13 cellular contexts compared by ENCODE assay signal in genomic region chr7:771241-772004, GRCh38. TPM values are rescaled to one million over a fixed set of nuclear protein-coding genes. Genes with fewer than 3 reads are reported as not detected.
DNase-seq lines count a peak whose midpoint lies in the region; ATAC-seq and TF ChIP-seq lines count a peak whose summit lies in the region.
"Had no signal": no experiment of that assay in that cellular context is flagged by ENCODE, and none has a peak within 500 bp of the region (broad histone marks: within the 10 kb centered on the region; RNA-seq: fewer than 3 reads in every experiment).

No MANE protein-coding gene starts in this region.

- H3K79me1 ChIP-seq in H9 (ENCODE audit: insufficient read depth, low read depth, low read length, poor library complexity, severe bottlenecking) = no peaks in the 10 kb centered on the region

- in situ Hi-C loops in brain microvascular endothelial cell (cut with HindIII; ENCODE audit: low pct_ligation_motif_present, low sequenced_read_pairs) (no loop called here), ACHN (cut with HindIII; ENCODE audit: low pct_ligation_motif_present, low pct_unique_long_range_greater_than_20kb, low sequenced_read_pairs) (no loop called here)

- no peak overlapping the region for H3K23ac ChIP-seq in H9 (ENCODE audit: insufficient read length, low read depth, low read length)

- H3K27me3 Mint-ChIP-seq in H9 (ENCODE audit: low read depth) = no peaks in the 10 kb centered on the region

- H4K91ac ChIP-seq in H9 (ENCODE audit: insufficient read length, low read depth, low read length) = no peak overlapping the region

- no peak overlapping the region for H3K27ac Mint-ChIP-seq in H9
- H3K27ac Mint-ChIP-seq: endodermal cell had no signal

- no peak overlapping the region for H3K9ac ChIP-seq in H9 (ENCODE audit: extremely low read depth, insufficient read length, low read length)

- no peak overlapping the region for H3K4me3 Mint-ChIP-seq in H9
- H3K4me3 Mint-ChIP-seq: endodermal cell had no signal

- no peak overlapping the region for H3K4me2 ChIP-seq in H9 (ENCODE audit: insufficient read depth, insufficient read length, low read length)

- no peak overlapping the region for H3K4ac ChIP-seq in H9 (ENCODE audit: low read depth, low read length)

- peaks cover 18 to 36% (median 30%) of the 10 kb centered on the region in 3 experiments for H3K36me3 Mint-ChIP-seq in H9 (ENCODE audit: insufficient read depth in 1 of 3, low read depth in 3 of 3)

- H4K5ac ChIP-seq in H9 (ENCODE audit: insufficient read length, low read depth, low read length) = no peak overlapping the region

- no peak overlapping the region for H4K8ac ChIP-seq in H9 (replicated peaks; ENCODE audit: insufficient read length, low read depth, low read length)

- TF ChIP-seq CTCF in brain microvascular endothelial cell (IDR thresholded peaks at IDR 0.05; ENCODE audit: low read depth, low read length, missing control alignments) (no peak), H9 (conservative IDR thresholded peaks at IDR 0.05) (no peak)

- peak; percentile 71 to 84 for ATAC-seq in right cardiac atrium

- no peaks in the 10 kb centered on the region for H3K23me2 ChIP-seq in H9 (ENCODE audit: insufficient read length, low read depth, low read length, poor library complexity, severe bottlenecking)

- H2BK15ac ChIP-seq in H9 (ENCODE audit: low read depth, low read length) = no peak overlapping the region; the same call in 1 of the 2 replicates

- H2BK20ac ChIP-seq in H9 (ENCODE audit: low read depth, low read length, poor library complexity, severe bottlenecking) = no peak overlapping the region

- H2BK120ac ChIP-seq in H9 (ENCODE audit: low read depth, low read length, poor library complexity, severe bottlenecking) = no peak overlapping the region

- no peak overlapping the region for H3K27ac ChIP-seq in brain microvascular endothelial cell
- peak overlapping the region; percentile 84 for H3K27ac ChIP-seq in right cardiac atrium (ENCODE audit: low read length)
- H3K27ac ChIP-seq in H9 (ENCODE audit: insufficient read length, low read depth, low read length) = no peak overlapping the region

- peaks cover 11% of the 10 kb centered on the region for H3K36me3 ChIP-seq in brain microvascular endothelial cell (replicated peaks)

- H3K4me3 ChIP-seq in brain microvascular endothelial cell (ENCODE audit: low read depth, low read length) = no peak overlapping the region
- H3K4me3 ChIP-seq in right cardiac atrium (ENCODE audit: low read length) = no peak overlapping the region

- 15% methylated on average over 24 of the region's 24 CpGs for WGBS in right cardiac atrium
- WGBS in H9 (ENCODE audit: extremely low coverage, insufficient read length, low lambda C conversion rate) = no CpG with 5 or more reads among the region's 24 CpGs

- DNase-seq in AG08395 (ENCODE audit: low spot score) (peak; percentile 44), brain microvascular endothelial cell (peak; percentile 28), right cardiac atrium (peak; percentile 82 to 90 (median 90)), posterior vena cava (ENCODE audit: low spot score) (peak; percentile 90), H9 (no peak), NCI-H345 (lab: John Stamatoyannopoulos, UW) (no peak), ACHN (no peak), GM03348 (ENCODE audit: low spot score) (no peak)
- DNase-seq: activated CD4-positive, CD25-positive, alpha-beta regulatory T cell; endodermal cell; NCI-H2081; RPMI8226; stimulated activated CD4-positive, alpha-beta T cell treated with anti-CD3 and anti-CD28 coated beads, Interleukin-4, amount 100 ng/mL, for 1 hour had no signal

- intact Hi-C loops in right cardiac atrium (cut with DNase I) (loop anchor here in 1 of 4 donors (5.0 kb wide), 1 partner anchor 449 kb away; no protein-coding TSS in a partner anchor), posterior vena cava (cut with DNase I) (loop anchor here in 1 of 2 donors (5.0 kb wide), 1 partner anchor 254 kb away; the partner anchor contains the start of gene PDGFA)

- no peak overlapping the region for H3T11ph ChIP-seq in H9 (ENCODE audit: low read length)

- H3K18ac ChIP-seq in H9 (ENCODE audit: insufficient read length, low read depth, low read length) = no peak overlapping the region

- H2BK12ac ChIP-seq in H9 (ENCODE audit: insufficient read length, low read depth, low read length) = no peak overlapping the region

- H3K9me3 Mint-ChIP-seq in H9 = no peaks in the 10 kb centered on the region; a peak in 1 of 5 replicates
- H3K9me3 Mint-ChIP-seq: endodermal cell had no signal

- H3K4me1 ChIP-seq in right cardiac atrium (ENCODE audit: control insufficient read depth, insufficient read depth, low read length) = peaks cover 6% of the 10 kb centered on the region
- H3K4me1 ChIP-seq in H9 (ENCODE audit: insufficient read depth, low read length) = no peaks in the 10 kb centered on the region

- H3K9me3 ChIP-seq in right cardiac atrium (ENCODE audit: control insufficient read depth, low read length) (no peaks in the 10 kb centered on the region), H9 (ENCODE audit: control insufficient read depth, low read depth, low read length) (no peaks in the 10 kb centered on the region)

- H4K20me1 ChIP-seq in H9 (ENCODE audit: control insufficient read depth, insufficient read depth, insufficient read length) = no peaks in the 10 kb centered on the region

- H3K27me3 ChIP-seq in brain microvascular endothelial cell (replicated peaks) = no peaks in the 10 kb centered on the region
- H3K27me3 ChIP-seq in right cardiac atrium (ENCODE audit: control insufficient read depth, insufficient read depth) = no peaks in the 10 kb centered on the region
- H3K27me3 ChIP-seq in H9 (ENCODE audit: insufficient read depth, low read length) = no peaks in the 10 kb centered on the region

- H3K79me2 ChIP-seq in H9 (ENCODE audit: insufficient read depth, low read length) = no peaks in the 10 kb centered on the region

- no peak overlapping the region for H3K14ac ChIP-seq in H9 (ENCODE audit: insufficient read depth, low read length)

- no peak overlapping the region for H2BK5ac ChIP-seq in H9 (ENCODE audit: insufficient read length, low read length)

- no peak overlapping the region for H2AFZ ChIP-seq in H9 (ENCODE audit: low read length)

- H3K56ac ChIP-seq in H9 (ENCODE audit: insufficient read length, low read depth, low read length) = no peak overlapping the region

- no peak overlapping the region for H2AK5ac ChIP-seq in H9 (ENCODE audit: insufficient read length, low read length)

- no peaks in the 10 kb centered on the region for H3K4me1 Mint-ChIP-seq in H9
- H3K4me1 Mint-ChIP-seq: endodermal cell had no signal

RNA-seq across cellular contexts. Expression of gene PRKAR1B, which starts 44.3 kb away (rescaled TPM):
- total RNA-seq in right cardiac atrium (10 to 100 TPM; 22.6 to 38.3 (median 25.1) TPM), posterior vena cava (10 to 100 TPM; 10.1 TPM), H9 (2021) (43.3 and 44.2 TPM in 2 replicates)
- polyA plus RNA-seq in right cardiac atrium = 20.7 TPM

RNA-seq across cellular contexts. Expression of gene DNAAF5, which starts 44.9 kb away (rescaled TPM):
- 10 to 100 TPM; 12.0 to 20.7 (median 16.1) TPM for total RNA-seq in right cardiac atrium
- 10.2 TPM for polyA plus RNA-seq in right cardiac atrium
- total RNA-seq in posterior vena cava = 10 to 100 TPM; 12.6 to 16.9 TPM
- 42.7 and 43.5 TPM in 2 replicates for total RNA-seq in H9 (2021)

Comparison
In these comparisons a context has a peak if more than half of its experiments do, and no peak if none do; other contexts are left out.
1. DNase-seq: peak in AG08395 (single experiment), brain microvascular endothelial cell (single experiment), right cardiac atrium (3 of 3) and posterior vena cava (single experiment); none in H9 (single experiment), NCI-H345 (single experiment), ACHN (single experiment) and GM03348 (single experiment).